8 cellular contexts compared by ENCODE assay signal in the genomic region with DNA sequence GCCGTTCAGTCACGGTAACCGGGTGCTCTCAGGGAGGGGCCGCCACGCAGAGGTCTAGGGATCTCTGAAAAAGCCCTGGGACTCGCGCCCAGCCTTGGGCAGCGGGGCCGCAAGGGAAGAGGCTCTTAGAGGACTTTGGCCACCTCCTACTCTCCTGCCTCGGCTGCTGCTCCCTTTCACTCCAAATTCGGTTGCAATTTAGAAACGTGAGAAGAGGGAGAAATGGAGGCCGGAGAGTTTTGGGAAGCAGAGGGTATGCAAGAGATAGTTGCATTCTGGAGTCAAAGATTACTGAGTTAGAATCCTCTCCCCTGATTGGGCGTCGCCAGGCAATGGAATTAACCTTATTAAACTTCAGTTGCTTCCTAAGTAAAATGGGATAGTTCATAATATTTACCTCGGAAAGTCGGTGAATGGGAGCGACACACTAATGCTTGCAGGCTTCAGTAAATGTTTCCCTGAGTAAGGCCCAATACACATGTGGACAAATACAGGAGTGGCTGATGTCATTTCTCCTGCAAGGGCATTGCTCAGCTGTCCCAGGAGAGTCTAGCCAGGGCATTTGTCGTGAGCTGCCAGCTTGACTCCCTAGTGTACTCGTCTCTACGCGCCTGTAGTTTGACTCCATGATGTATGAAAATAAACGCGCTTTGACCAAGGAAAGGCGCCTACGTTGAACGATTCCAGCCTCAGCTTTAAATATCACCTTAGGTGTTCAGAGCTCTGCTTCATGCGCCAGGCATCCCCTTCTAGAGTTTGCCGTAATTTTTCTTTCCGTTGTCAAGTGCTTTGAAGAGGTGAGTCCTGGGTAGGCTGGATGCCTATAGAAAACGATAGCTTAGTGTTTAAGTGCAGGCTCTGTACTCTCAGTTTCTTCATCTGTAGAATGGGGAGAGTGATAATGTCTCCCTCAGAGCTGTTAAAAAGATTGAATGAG. TPM values are rescaled to one million over a fixed set of nuclear protein-coding genes. Genes with fewer than 3 reads are reported as not detected.
DNase-seq lines count a peak whose midpoint lies in the region; ATAC-seq and TF ChIP-seq lines count a peak whose summit lies in the region.

No MANE protein-coding gene starts in this region.

- peak overlapping the region; percentile 93 to 97 for H3K4me3 ChIP-seq in SK-N-SH (ENCODE audit: low read depth in 2 of 2, low read length in 1 of 2)
- H3K4me3 ChIP-seq in duodenal mucosa (ENCODE audit: low read depth in 1 of 2, low read length in 2 of 2), result peak overlapping the region; percentile 93 to 96
- H3K4me3 ChIP-seq in upper lobe of left lung, result peak overlapping the region; percentile 83 to 97 (median 88)

- H2AFZ ChIP-seq in SK-N-SH (ENCODE audit: low read depth), result peak overlapping the region; percentile 88

- peaks cover 81% of the 10 kb centered on the region for H3K79me2 ChIP-seq in SK-N-SH (ENCODE audit: insufficient read depth)

- H4K20me1 ChIP-seq in SK-N-SH (ENCODE audit: insufficient read depth), result peaks cover 37% of the 10 kb centered on the region

- ATAC-seq in GM21447 (IDR thresholded peaks at IDR 0.05; ENCODE audit: unreplicated experiment) (peak; percentile 30), upper lobe of left lung (ENCODE audit: low FRiP score in 2 of 2) (peak; percentile 76 to 80)

- peaks cover 20 to 27% of the 10 kb centered on the region in 2 experiments; a peak in 3 of 4 replicates for H3K4me1 ChIP-seq in SK-N-SH (ENCODE audit: control insufficient read depth in 1 of 2, insufficient read depth in 2 of 2, low read depth in 1 of 2, low read length in 1 of 2)
- H3K4me1 ChIP-seq in duodenal mucosa (ENCODE audit: control insufficient read depth in 1 of 2, insufficient read depth in 2 of 2, low read length in 2 of 2), result peaks cover 29 to 39% of the 10 kb centered on the region in 2 donors
- peaks cover 18 to 34% (median 29%) of the 10 kb centered on the region in 4 donors for H3K4me1 ChIP-seq in upper lobe of left lung

- CTCF ChIA-PET in SK-N-SH (lab: Yijun Ruan, JAX), result interaction anchor here (0.7 to 1.4 kb wide), 2 partner anchors 15 to 250 kb away, joined by 3 read pairs; no protein-coding TSS in a partner anchor

- no peak for TF ChIP-seq RAD21 in SK-N-SH (IDR thresholded peaks at IDR 0.05; ENCODE audit: low read length)

- peak overlapping the region; percentile 82 for H3K9ac ChIP-seq in SK-N-SH
- peak overlapping the region; percentile 67 to 81 for H3K9ac ChIP-seq in duodenal mucosa (ENCODE audit: low read depth in 1 of 2, low read length in 2 of 2)

- H3K36me3 ChIP-seq in SK-N-SH (replicated peaks in 1 of 2; ENCODE audit: control insufficient read depth in 1 of 2, insufficient read depth in 2 of 2, low read length in 1 of 2) (peaks cover 39 to 43% of the 10 kb centered on the region in 2 experiments), duodenal mucosa (ENCODE audit: control insufficient read depth in 1 of 2, insufficient read depth in 2 of 2, low read length in 2 of 2) (peaks cover 5 to 26% of the 10 kb centered on the region in 2 donors), upper lobe of left lung (peaks cover 4 to 38% (median 8%) of the 10 kb centered on the region in 4 donors)

- H3K9me3 ChIP-seq in SK-N-SH (no peaks in the 10 kb centered on the region), duodenal mucosa (ENCODE audit: control insufficient read depth in 1 of 2, low read length in 2 of 2) (no peaks in the 10 kb centered on the region), upper lobe of left lung (no peaks in the 10 kb centered on the region)

- peak overlapping the region; percentile 80 for H3K4me2 ChIP-seq in SK-N-SH

- TF ChIP-seq EP300 in SK-N-SH (IDR thresholded peaks at IDR 0.05; ENCODE audit: borderline replicate concordance in 1 of 2, low read depth in 1 of 2, low read length in 1 of 2), result no peak
- TF ChIP-seq EP300 in upper lobe of left lung (IDR thresholded peaks at IDR 0.05), result no peak

- no peak for TF ChIP-seq CTCF in SK-N-SH (IDR thresholded peaks at IDR 0.05)
- TF ChIP-seq CTCF in upper lobe of left lung (IDR thresholded peaks at IDR 0.05), result no peak

- 5% methylated on average over 31 of the region's 31 CpGs for WGBS in SK-N-SH (ENCODE audit: low lambda C conversion rate)
- WGBS in upper lobe of left lung, 2 donors, result 8 to 11% methylated on average over 31 of the region's 31 CpGs

- no peaks in the 10 kb centered on the region for H3F3A ChIP-seq in SK-N-SH (replicated peaks; ENCODE audit: insufficient read depth)

- H3K27me3 ChIP-seq in SK-N-SH (ENCODE audit: insufficient read depth) (no peaks in the 10 kb centered on the region), duodenal mucosa (ENCODE audit: control insufficient read depth in 1 of 2, insufficient read depth in 2 of 2, low read length in 2 of 2) (no peaks in the 10 kb centered on the region), upper lobe of left lung (no peaks in the 10 kb centered on the region)

- peak in 1 of 4 donors; percentile 10 for TF ChIP-seq POLR2A in upper lobe of left lung (IDR thresholded peaks at IDR 0.05)

- no peaks in the 10 kb centered on the region for H3K9me2 ChIP-seq in SK-N-SH

- peak; percentile 37 for DNase-seq in NCI-H510A treated with DMSO at 0.1 percent for 48 hours (lab: John Stamatoyannopoulos, UW)
- no peak for DNase-seq in NCI-H510A (lab: John Stamatoyannopoulos, UW)
- DNase-seq in HK-2 (ENCODE audit: unreplicated experiment), result peak; percentile 45
- DNase-seq in SK-N-SH, result peak; percentile 44
- DNase-seq in medulla oblongata (ENCODE audit: extremely low spot score), result peak; percentile 12
- DNase-seq in upper lobe of left lung, result peak in 1 of 2 donors; percentile 54

- H3K27ac ChIP-seq in SK-N-SH (ENCODE audit: low read depth in 2 of 2, low read length in 1 of 2), result peak overlapping the region; percentile 72 to 87
- H3K27ac ChIP-seq in duodenal mucosa (ENCODE audit: low read depth, low read length), result peak overlapping the region; percentile 36
- peak overlapping the region; percentile 81 to 89 (median 84) for H3K27ac ChIP-seq in upper lobe of left lung

- POLR2A ChIA-PET in SK-N-SH (lab: Yijun Ruan, JAX), result interaction anchor here (1.0 kb wide), 1 partner anchor 239 kb away, joined by 3 read pairs; no protein-coding TSS in a partner anchor

TF ChIP-seq in SK-N-SH, 30 proteins besides CTCF, POLR2A, EP300 and RAD21:
- TF ChIP-seq MXI1 (IDR thresholded peaks at IDR 0.05; ENCODE audit: low read depth, low read length) (peak; percentile 75), USF1 (IDR thresholded peaks at IDR 0.05; ENCODE audit: borderline replicate concordance, low read depth) (no peak), RXRA (IDR thresholded peaks at IDR 0.05; ENCODE audit: borderline replicate concordance, low read depth) (no peak)

RNA-seq across cellular contexts. Expression of gene OGFOD1, which starts 0.7 kb away (rescaled TPM):
- polyA plus RNA-seq in SK-N-SH (2012; rRNA removed), result 29.9 and 35.6 TPM in 2 replicates
- 43.8 and 54.4 TPM in 2 replicates for polyA plus RNA-seq in SK-N-SH (2012; cell fraction: cytosol; rRNA removed)
- polyA plus RNA-seq in SK-N-SH (2012; cell fraction: nucleus; rRNA removed), result 20.1 and 31.0 TPM in 2 replicates
- total RNA-seq in upper lobe of left lung, result 10 to 100 TPM; 19.8 to 72.3 (median 29.7) TPM

RNA-seq across cellular contexts. Expression of gene NUDT21, which starts 0.9 kb away (rescaled TPM):
- polyA plus RNA-seq in SK-N-SH (2012; rRNA removed), result 42.2 and 45.5 TPM in 2 replicates
- polyA plus RNA-seq in SK-N-SH (2012; cell fraction: cytosol; rRNA removed), result 58.7 and 79.2 TPM in 2 replicates
- 20.0 and 29.9 TPM in 2 replicates for polyA plus RNA-seq in SK-N-SH (2012; cell fraction: nucleus; rRNA removed)
- 10 to 100 TPM; 28.3 to 88.2 (median 51.7) TPM for total RNA-seq in upper lobe of left lung

RNA-seq across cellular contexts. Expression of gene AMFR, which starts 26.7 kb away (rescaled TPM):
- polyA plus RNA-seq in SK-N-SH (2012; rRNA removed), result 52.9 and 65.3 TPM in 2 replicates
- 40.4 and 50.6 TPM in 2 replicates for polyA plus RNA-seq in SK-N-SH (2012; cell fraction: cytosol; rRNA removed)
- 56.5 and 61.3 TPM in 2 replicates for polyA plus RNA-seq in SK-N-SH (2012; cell fraction: nucleus; rRNA removed)
- 100 to 1,000 TPM in 3 of 6 donors, 10 to 100 TPM in 3; 67.1 to 344 (median 98.0) TPM for total RNA-seq in upper lobe of left lung
